15 cellular contexts compared by ENCODE assay signal in genomic region chr21:34200288-34200905, GRCh38.
A peak's percentile ranks its signal among the peaks of the same experiment; 100 is the strongest.
DNase-seq lines count a peak whose midpoint lies in the region; ATAC-seq, FAIRE-seq and TF ChIP-seq lines count a peak whose summit lies in the region.
"Had no signal": no experiment of that assay in that cellular context is flagged by ENCODE, and none has a peak within 500 bp of the region (broad histone marks: within the 10 kb centered on the region; RNA-seq: fewer than 3 reads in every experiment).

No MANE protein-coding gene starts in this region.

- no peaks in the 10 kb centered on the region; a peak in 1 of 22 replicates for H3K36me3 ChIP-seq in BLaER1 treated with 17β-estradiol and CSF1 and Interleukin-3, amounts not matched to agents 10 nM and 100 nM
- no peaks in the 10 kb centered on the region for H3K36me3 ChIP-seq in GM23338 (ENCODE audit: insufficient read depth)
- no peaks in the 10 kb centered on the region for H3K36me3 ChIP-seq in K562 (ENCODE audit: control insufficient read depth, insufficient read depth, low read length)
- H3K36me3 ChIP-seq in WERI-Rb-1: no peaks in the 10 kb centered on the region

- in situ Hi-C loops in K562 (cut with MboI): no loop called here

- H4K20me1 ChIP-seq in BLaER1 treated with 17β-estradiol and CSF1 and Interleukin-3, amounts not matched to agents 10 nM and 100 nM: no peaks in the 10 kb centered on the region
- no peaks in the 10 kb centered on the region for H4K20me1 ChIP-seq in GM23338 (replicated peaks; ENCODE audit: insufficient read depth)
- H4K20me1 ChIP-seq in K562 (replicated peaks; ENCODE audit: control insufficient read depth, insufficient read depth, low read length): no peaks in the 10 kb centered on the region

- intact Hi-C loops in K562 (cut with micrococcal nuclease): loop anchor here (10.0 kb wide), 1 partner anchor 126 kb away; the partner anchor contains the start of genes MRPS6 and SLC5A3

- peak overlapping the region; percentile 5 to 79 (median 56) for H3K4me2 ChIP-seq in BLaER1 treated with 17β-estradiol and CSF1 and Interleukin-3, amounts not matched to agents 10 nM and 100 nM
- 0 out of 2 replicates have a peak overlapping the region, but pooled peaks have one; percentile 79 for H3K4me2 ChIP-seq in GM23338
- H3K4me2 ChIP-seq in K562 (ENCODE audit: insufficient read depth, low read length): no peak overlapping the region

- H3K9me2 ChIP-seq in GM23338 (ENCODE audit: insufficient read depth): no peaks in the 10 kb centered on the region

- H3K79me2 ChIP-seq in GM23338 (replicated peaks; ENCODE audit: insufficient read depth) (no peaks in the 10 kb centered on the region), K562 (ENCODE audit: control insufficient read depth, insufficient read depth, low read length) (no peaks in the 10 kb centered on the region)

- CTCF ChIA-PET in K562 (lab: Yijun Ruan, JAX; ENCODE audit: low intra/inter-chr PET ratio): no interaction called here

- H3K9me3 Mint-ChIP-seq in GM23338: no peaks in the 10 kb centered on the region
- H3K9me3 Mint-ChIP-seq in neural crest cell: no peaks in the 10 kb centered on the region
- H3K9me3 Mint-ChIP-seq: activated naive CD4-positive, alpha-beta T cell treated with anti-CD3 and anti-CD28 coated beads for 36 hours had no signal

- TF ChIP-seq RAD21 in K562 (CRISPR knock-in tag; conservative IDR thresholded peaks at IDR 0.05 in 1 of 2, IDR thresholded peaks at IDR 0.05 in 1 of 2): no peak

- peaks cover 0 to 36% (median 20%) of the 10 kb centered on the region in 11 experiments; a peak in 17 of 22 replicates for H3K9me3 ChIP-seq in BLaER1 treated with 17β-estradiol and CSF1 and Interleukin-3, amounts not matched to agents 10 nM and 100 nM (replicated peaks in 1 of 11)
- H3K9me3 ChIP-seq in K562 (replicated peaks; ENCODE audit: control insufficient read depth, insufficient read depth, low read depth, low read length): no peaks in the 10 kb centered on the region
- H3K9me3 ChIP-seq in WERI-Rb-1 (ENCODE audit: severe bottlenecking): no peaks in the 10 kb centered on the region

- H3K4me1 Mint-ChIP-seq in GM23338: peaks cover 68% of the 10 kb centered on the region
- peaks cover 61% of the 10 kb centered on the region for H3K4me1 Mint-ChIP-seq in neural crest cell

- TF ChIP-seq POLR2A in K562 (conservative IDR thresholded peaks at IDR 0.05): no peak

- no peak for ATAC-seq in GM23338
- ATAC-seq in K562: no peak
- ATAC-seq in GM21723 (IDR thresholded peaks at IDR 0.05; ENCODE audit: unreplicated experiment): no peak
- ATAC-seq: HCT116 had no signal

- H3K27me3 Mint-ChIP-seq in GM23338 (ENCODE audit: insufficient read depth, low read depth, poor library complexity): peaks cover 22% of the 10 kb centered on the region
- H3K27me3 Mint-ChIP-seq in neural crest cell (ENCODE audit: low read depth): no peaks in the 10 kb centered on the region

- H2AFZ ChIP-seq in GM23338 (no peak overlapping the region), K562 (ENCODE audit: low read depth, low read length) (no peak overlapping the region)

- peak overlapping the region in 2 of 10 experiments; percentile 6 to 25; a peak in 2 of 20 replicates for H3K4me3 ChIP-seq in BLaER1 treated with 17β-estradiol and CSF1 and Interleukin-3, amounts not matched to agents 10 nM and 100 nM
- H3K4me3 ChIP-seq in GM23338: no peak overlapping the region
- H3K4me3 ChIP-seq in K562: no peak overlapping the region
- no peak overlapping the region for H3K4me3 ChIP-seq in WERI-Rb-1 (ENCODE audit: low read depth, low read length)

- H3K4me3 Mint-ChIP-seq in GM23338: peak overlapping the region; percentile 82; the same call in 2 of the 3 replicates
- peak overlapping the region; percentile 84 for H3K4me3 Mint-ChIP-seq in neural crest cell

- no peak for FAIRE-seq in K562 (lab: Jason Lieb, UNC)
- FAIRE-seq: GM12891 had no signal

- no peaks in the 10 kb centered on the region for H3K9me1 ChIP-seq in K562 (ENCODE audit: control insufficient read depth, insufficient read depth, low read length)

- no peaks in the 10 kb centered on the region for H3K27me3 ChIP-seq in BLaER1 treated with 17β-estradiol and CSF1 and Interleukin-3, amounts not matched to agents 10 nM and 100 nM
- H3K27me3 ChIP-seq in GM23338 (ENCODE audit: insufficient read depth): no peaks in the 10 kb centered on the region
- no peaks in the 10 kb centered on the region for H3K27me3 ChIP-seq in K562 (ENCODE audit: control insufficient read depth in 2 of 2, insufficient read depth in 2 of 2, low read length in 2 of 2)
- H3K27me3 ChIP-seq in WERI-Rb-1 (ENCODE audit: insufficient read depth, low read depth, severe bottlenecking): peaks cover 29% of the 10 kb centered on the region

- H3K36me3 Mint-ChIP-seq in GM23338 (ENCODE audit: low read depth): no peaks in the 10 kb centered on the region; the same call in 2 of the 3 replicates
- H3K36me3 Mint-ChIP-seq in neural crest cell (ENCODE audit: low read depth): no peaks in the 10 kb centered on the region

- TF ChIP-seq CTCF in GM23338 (conservative IDR thresholded peaks at IDR 0.05; ENCODE audit: low read depth in 2 of 2): no peak
- TF ChIP-seq CTCF in K562 (IDR thresholded peaks at IDR 0.05 in 2 of 3, conservative IDR thresholded peaks at IDR 0.05 in 1 of 3; ENCODE audit: insufficient read depth in 2 of 3, low read depth in 1 of 3, low read length in 3 of 3): no peak
- TF ChIP-seq CTCF in neural crest cell (conservative IDR thresholded peaks at IDR 0.05): no peak
- TF ChIP-seq CTCF in WERI-Rb-1 (IDR thresholded peaks at IDR 0.05; ENCODE audit: low read depth, low read length): no peak

- peak overlapping the region; percentile 57 to 77 (median 67); a peak in 20 of 22 replicates for H3K27ac ChIP-seq in BLaER1 treated with 17β-estradiol and CSF1 and Interleukin-3, amounts not matched to agents 10 nM and 100 nM
- H3K27ac ChIP-seq in GM23338 (ENCODE audit: low read depth) (no peak overlapping the region), K562 (ENCODE audit: extremely low read depth, low read depth, low read length) (no peak overlapping the region), WERI-Rb-1 (no peak overlapping the region)
- H3K27ac ChIP-seq: RWPE1 had no signal

- peaks cover 10% of the 10 kb centered on the region; the same call in 1 of the 2 replicates for H3F3A ChIP-seq in GM23338 (replicated peaks; ENCODE audit: low read depth)

- no peak overlapping the region for H3K27ac Mint-ChIP-seq in GM23338
- no peak overlapping the region for H3K27ac Mint-ChIP-seq in neural crest cell (ENCODE audit: unreplicated experiment)
- H3K27ac Mint-ChIP-seq: activated naive CD4-positive, alpha-beta T cell treated with anti-CD3 and anti-CD28 coated beads for 36 hours had no signal

- POLR2A ChIA-PET in K562 (lab: Yijun Ruan, JAX): no interaction called here

- no peak for TF ChIP-seq EP300 in K562 (IDR thresholded peaks at IDR 0.05; ENCODE audit: low read length)

- no peak for DNase-seq in GM23338 (ENCODE audit: low spot score)
- DNase-seq in K562 (ENCODE audit: extremely low read depth in 1 of 4, low spot score in 3 of 4): no peak
- no peak for DNase-seq in neural crest cell (ENCODE audit: low read depth, low spot score)
- no peak for DNase-seq in central memory CD4-positive, alpha-beta T cell
- DNase-seq in WERI-Rb-1: no peak
- DNase-seq in activated gamma-delta T cell (lab: John Stamatoyannopoulos, UW): no peak
- DNase-seq: activated CD4-positive, CD25-positive, alpha-beta regulatory T cell treated with anti-CD3 and anti-CD28 coated beads, Interleukin-2, amount 50 U/mL, for 72 hours; activated naive CD4-positive, alpha-beta T cell treated with anti-CD3 and anti-CD28 coated beads for 36 hours; DMS153; NCI-H226 had no signal

- peak overlapping the region in 6 of 11 experiments; percentile 21 to 62 (median 52); a peak in 7 of 22 replicates for H3K9ac ChIP-seq in BLaER1 treated with 17β-estradiol and CSF1 and Interleukin-3, amounts not matched to agents 10 nM and 100 nM
- no peak overlapping the region for H3K9ac ChIP-seq in K562 (ENCODE audit: insufficient read depth in 1 of 2, low read depth in 2 of 2, low read length in 2 of 2)

- 70% methylated on average over 7 of the region's 7 CpGs for WGBS in K562 (ENCODE audit: insufficient coverage, low coverage, missing lambda C conversion rate)

- no TSS peak for BruUV-seq in K562 (replicated peaks; lab: Mats Ljungman, UMichigan)

- H3K4me1 ChIP-seq in BLaER1 treated with 17β-estradiol and CSF1 and Interleukin-3, amounts not matched to agents 10 nM and 100 nM: peaks cover 20 to 79% (median 48%) of the 10 kb centered on the region in 10 experiments
- H3K4me1 ChIP-seq in GM23338 (ENCODE audit: insufficient read depth): peaks cover 68% of the 10 kb centered on the region
- H3K4me1 ChIP-seq in K562 (replicated peaks in 1 of 2; ENCODE audit: control insufficient read depth in 2 of 2, insufficient read depth in 2 of 2, low read length in 2 of 2): peaks cover 10 to 19% of the 10 kb centered on the region in 2 experiments; a peak in 4 of 5 replicates

TF ChIP-seq in GM23338, 12 proteins besides CTCF, POLR2A, EP300 and RAD21 (continues in another document):
- TF ChIP-seq STAT1 (IDR thresholded peaks at IDR 0.05; ENCODE audit: unreplicated experiment) (no peak), ZNF331 (CRISPR knock-in tag; IDR thresholded peaks at IDR 0.05; ENCODE audit: low read depth) (no peak), NANOG (IDR thresholded peaks at IDR 0.05; ENCODE audit: borderline replicate concordance) (no peak), EZH2phosphoT487 (IDR thresholded peaks at IDR 0.05; ENCODE audit: unreplicated experiment) (no peak)

TF ChIP-seq in K562, 482 proteins besides CTCF, POLR2A, EP300 and RAD21:
- peak; percentile 38; the same call in 1 of the 2 replicates for TF ChIP-seq CEBPB (tag; IDR thresholded peaks at IDR 0.05)
- no peak for TF ChIP-seq MAFK (IDR thresholded peaks at IDR 0.05; ENCODE audit: low read length)
- TF ChIP-seq CEBPG (CRISPR knock-in tag; IDR thresholded peaks at IDR 0.05): no peak
- TF ChIP-seq CEBPG (tag; conservative IDR thresholded peaks at IDR 0.05 in 1 of 2, IDR thresholded peaks at IDR 0.05 in 1 of 2): 0 out of 4 replicates have a peak, but pooled peaks of 1 of the 2 experiments have one; percentile 31

Comparison
In these comparisons a context has a peak if more than half of its experiments do, and no peak if none do; other contexts are left out.
1. H3K27ac ChIP-seq: peak in BLaER1 treated with 17β-estradiol and CSF1 and Interleukin-3, amounts not matched to agents 10 nM and 100 nM (11 of 11); none in GM23338 (single experiment), K562 (single experiment) and WERI-Rb-1 (single experiment).
2. H3K9ac ChIP-seq: peak in BLaER1 treated with 17β-estradiol and CSF1 and Interleukin-3, amounts not matched to agents 10 nM and 100 nM (6 of 11); none in K562 (0 of 2).